Comparison of ENCODE assay signal across 21 cellular contexts in genomic region chr11:75811485-75811884, GRCh38. TPM values are rescaled to one million over a fixed set of nuclear protein-coding genes. Genes with fewer than 3 reads are reported as not detected.
DNase-seq lines count a peak whose midpoint lies in the region; ATAC-seq and TF ChIP-seq lines count a peak whose summit lies in the region.
"Had no signal": no experiment of that assay in that cellular context is flagged by ENCODE, and none has a peak within 500 bp of the region (broad histone marks: within the 10 kb centered on the region; RNA-seq: fewer than 3 reads in every experiment).

No MANE protein-coding gene starts in this region.

- peak overlapping the region; percentile 11; the same call in 1 of the 2 replicates for H3K4me3 ChIP-seq in HL-60 (replicated peaks; ENCODE audit: insufficient read depth, low read length)
- H3K4me3 ChIP-seq in PC-9 = no peak overlapping the region
- no peak overlapping the region for H3K4me3 ChIP-seq in body of pancreas

- WGBS in body of pancreas, 2 donors = 67 to 68% methylated on average over 2 of the region's 2 CpGs

- H3K27me3 Mint-ChIP-seq in stimulated activated memory B cell treated with anti-CD40 and anti-IgM and Interleukin-4, amounts not matched to agents 10 μg/mL and 1 μg/mL and 100 μg/mL, for 72 hours = no peaks in the 10 kb centered on the region
- H3K27me3 Mint-ChIP-seq: B cell had no signal

- H3K9me2 ChIP-seq in PC-9 (ENCODE audit: insufficient read depth) = no peaks in the 10 kb centered on the region

- no peaks in the 10 kb centered on the region for H3K36me3 Mint-ChIP-seq in stimulated activated memory B cell treated with anti-CD40 and anti-IgM and Interleukin-4, amounts not matched to agents 10 μg/mL and 1 μg/mL and 100 μg/mL, for 72 hours
- H3K36me3 Mint-ChIP-seq: CD4-positive, CD25-positive, alpha-beta regulatory T cell had no signal

- no peaks in the 10 kb centered on the region for H3K27me3 ChIP-seq in HL-60 (ENCODE audit: insufficient read depth, poor library complexity, severe bottlenecking)
- H3K27me3 ChIP-seq in PC-9 (ENCODE audit: insufficient read depth, low read depth) = no peaks in the 10 kb centered on the region
- no peaks in the 10 kb centered on the region for H3K27me3 ChIP-seq in body of pancreas

- peaks cover 39% of the 10 kb centered on the region for H3F3A ChIP-seq in PC-9 (ENCODE audit: insufficient read depth, low read depth)

- H4K20me1 ChIP-seq in PC-9 (ENCODE audit: insufficient read depth) = no peaks in the 10 kb centered on the region

- H3K9me3 Mint-ChIP-seq in stimulated activated memory B cell treated with anti-CD40 and anti-IgM and Interleukin-4, amounts not matched to agents 10 μg/mL and 1 μg/mL and 100 μg/mL, for 72 hours = no peaks in the 10 kb centered on the region
- H3K9me3 Mint-ChIP-seq: CD4-positive, CD25-positive, alpha-beta regulatory T cell had no signal

- peak overlapping the region; percentile 85; the same call in 1 of the 2 replicates for H3K4me2 ChIP-seq in PC-9

- CTCF ChIA-PET in PC-9 (lab: Charles Lee) = no interaction called here

- TF ChIP-seq CTCF in HL-60 (IDR thresholded peaks at IDR 0.05; ENCODE audit: insufficient read depth, low read length) (no peak), PC-9 (conservative IDR thresholded peaks at IDR 0.05) (no peak), body of pancreas (IDR thresholded peaks at IDR 0.05) (no peak)

- intact Hi-C loops in PC-9 (cut with micrococcal nuclease; ENCODE audit: unreplicated experiment) (loop anchor here (10.0 kb wide), 1 partner anchor 823 kb away; no protein-coding TSS in a partner anchor), body of pancreas (cut with DNase I) (no loop called here)

- DNase-seq in DMS53 (lab: John Stamatoyannopoulos, UW) (peak; percentile 30), DMS53 treated with DMSO at 0.1 percent for 48 hours (lab: John Stamatoyannopoulos, UW; ENCODE audit: unreplicated experiment) (no peak), HL-60 (ENCODE audit: low read depth in 1 of 2, low spot score in 1 of 2) (peak in 1 of 2 experiments; percentile 12), PC-9 (no peak), body of pancreas (no peak), HuH-7 (ENCODE audit: low spot score) (no peak), NCI-H146 (lab: John Stamatoyannopoulos, UW) (no peak)
- DNase-seq: CD4-positive, CD25-positive, alpha-beta regulatory T cell; COR-L47; DMS 273 treated with DMSO at 0.1 percent for 48 hours; GF-D8; NCI-H1436; NCI-H2029; NCI-H345; NCI-H524 treated with DMSO at 0.1 percent for 48 hours; SW 1271 had no signal

- H3K4me1 ChIP-seq in PC-9 (replicated peaks; ENCODE audit: insufficient read depth) = peaks cover 40% of the 10 kb centered on the region
- peaks cover 4% of the 10 kb centered on the region for H3K4me1 ChIP-seq in body of pancreas

- peaks cover 11% of the 10 kb centered on the region for H3K79me2 ChIP-seq in PC-9 (ENCODE audit: low read depth)

- POLR2A ChIA-PET in PC-9 (lab: Charles Lee; ENCODE audit: unreplicated experiment) = no interaction called here

- no peak overlapping the region for H2AFZ ChIP-seq in PC-9

- H3K4me1 Mint-ChIP-seq in stimulated activated memory B cell treated with anti-CD40 and anti-IgM and Interleukin-4, amounts not matched to agents 10 μg/mL and 1 μg/mL and 100 μg/mL, for 72 hours = peaks cover 49% of the 10 kb centered on the region

- H3K9me3 ChIP-seq in PC-9 (ENCODE audit: insufficient read depth, low read depth) (no peaks in the 10 kb centered on the region), body of pancreas (no peaks in the 10 kb centered on the region)

- TF ChIP-seq POLR2A in body of pancreas (IDR thresholded peaks at IDR 0.05) = no peak

- no TSS peak for BruUV-seq in PC-9 (replicated peaks; lab: Mats Ljungman, UMichigan)

- H3K27ac Mint-ChIP-seq in stimulated activated memory B cell treated with anti-CD40 and anti-IgM and Interleukin-4, amounts not matched to agents 10 μg/mL and 1 μg/mL and 100 μg/mL, for 72 hours = peak overlapping the region; percentile 69

- peak overlapping the region; percentile 67 for H3K4me3 Mint-ChIP-seq in stimulated activated memory B cell treated with anti-CD40 and anti-IgM and Interleukin-4, amounts not matched to agents 10 μg/mL and 1 μg/mL and 100 μg/mL, for 72 hours
- H3K4me3 Mint-ChIP-seq: B cell had no signal

- ATAC-seq in stimulated activated memory B cell treated with anti-CD40 and anti-IgM and Interleukin-4, amounts not matched to agents 10 μg/mL and 1 μg/mL and 100 μg/mL, for 72 hours = no peak
- ATAC-seq in body of pancreas = no peak
- ATAC-seq: HCT116, Right ventricle myocardium inferior had no signal

- H3K36me3 ChIP-seq in PC-9 (ENCODE audit: low read depth) (no peaks in the 10 kb centered on the region), body of pancreas (replicated peaks in 1 of 2; ENCODE audit: insufficient read depth in 1 of 2, low read depth in 2 of 2) (no peaks in the 10 kb centered on the region)

- H3K27ac ChIP-seq in HL-60 (replicated peaks) (peak overlapping the region; percentile 78), PC-9 (peak overlapping the region; percentile 78), body of pancreas (no peak overlapping the region)
- H3K27ac ChIP-seq: 22Rv1 had no signal

RNA-seq across cellular contexts. Expression of gene UVRAG, which starts 3.5 kb away (rescaled TPM):
- total RNA-seq in PC-9 (2021) (18.6 and 20.4 TPM in 2 replicates), body of pancreas (10 to 100 TPM; 10.9 to 31.0 TPM)

RNA-seq across cellular contexts. Expression of gene DGAT2, which starts 42.9 kb away (rescaled TPM):
- total RNA-seq in PC-9 (2021) = 6.5 and 7.1 TPM in 2 replicates
- 10 to 100 TPM in 1 of 2 donors, 1 to 10 TPM in 1; 9.3 to 38.6 TPM for total RNA-seq in body of pancreas

Comparison
In these comparisons a context has a peak if more than half of its experiments do, and no peak if none do; other contexts are left out.
1. H3K27ac ChIP-seq: peak in HL-60 (single experiment) and PC-9 (single experiment); none in body of pancreas (0 of 4).